ENCODE assay signal across 30 cellular contexts in genomic region chr1:234106032-234106431, GRCh38.
"Had no signal": no experiment of that assay in that cellular context is flagged by ENCODE, and none has a peak within 500 bp of the region (broad histone marks: within the 10 kb centered on the region; RNA-seq: fewer than 3 reads in every experiment).

No MANE protein-coding gene starts in this region.

- H3K27me3 ChIP-seq: ascending aorta, cardiac muscle cell, foreskin keratinocyte had no signal

- H3K9me3 ChIP-seq: ascending aorta, breast epithelium, gastrocnemius medialis had no signal

- H3K4me3 ChIP-seq: ascending aorta, breast epithelium, cardiac muscle cell, coronary artery, esophagus muscularis mucosa, gastrocnemius medialis, heart left ventricle had no signal

- H3K36me3 ChIP-seq: ascending aorta, breast epithelium, cardiac muscle cell, esophagus muscularis mucosa, gastrocnemius medialis, heart left ventricle had no signal

- DNase-seq: activated CD4-positive, alpha-beta memory T cell treated with anti-CD3 and anti-CD28 coated beads, Interleukin-2, amount 10 ng/mL, durations not matched to agents 7 days and 5 days; activated CD4-positive, alpha-beta T cell treated with anti-CD3 and anti-CD28 coated beads for 1 hour; activated CD4-positive, alpha-beta T cell treated with anti-CD3 and anti-CD28 coated beads for 4 hours; activated CD4-positive, alpha-beta T cell treated with anti-CD3 and anti-CD28 coated beads, Interleukin-2, amount 10 ng/mL, durations not matched to agents 7 days and 5 days; activated CD4-positive, alpha-beta T cell treated with anti-CD3 and anti-CD28 coated beads, Interleukin-2, amount 50 U/mL, for 4 hours; activated CD8-positive, alpha-beta memory T cell treated with anti-CD3 and anti-CD28 coated beads, Interleukin-2, amount 50 U/mL, for 48 hours; activated gamma-delta T cell; activated naive CD4-positive, alpha-beta T cell; activated naive CD4-positive, alpha-beta T cell treated with anti-CD3 and anti-CD28 coated beads, Interleukin-2, amount 10 ng/mL, durations not matched to agents 7 days and 5 days; activated naive CD8-positive, alpha-beta T cell treated with anti-CD3 and anti-CD28 coated beads, Interleukin-2, amount 10 ng/mL, durations not matched to agents 7 days and 5 days; activated T-cell treated with anti-CD3 and anti-CD28 coated beads for 4 hours; activated T-cell treated with anti-CD3 and anti-CD28 coated beads, Interleukin-2, amount 50 U/mL, for 24 hours; activated T-cell treated with anti-CD3 and anti-CD28 coated beads, Interleukin-2, amount 50 U/mL, for 72 hours; central memory CD4-positive, alpha-beta T cell; cerebellar nuclear complex; dermis blood vessel endothelial cell; effector CD4-positive, alpha-beta T cell; effector memory CD8-positive, alpha-beta T cell; erythroblast; foreskin keratinocyte; gastrocnemius medialis; glutamatergic neuron; heart left ventricle had no signal

- ATAC-seq: activated naive CD4-positive, alpha-beta T cell treated with anti-CD3 and anti-CD28 coated beads, Interleukin-2, amount 50 U/mL, for 72 hours; activated T-cell treated with anti-CD3 and anti-CD28 coated beads, Interleukin-2, amount 50 U/mL, for 72 hours; effector memory CD8-positive, alpha-beta T cell; foreskin keratinocyte; gastrocnemius medialis; heart left ventricle; WTC11 had no signal

- H3K27ac ChIP-seq: ascending aorta, breast epithelium, cardiac muscle cell, coronary artery, esophagus muscularis mucosa, foreskin keratinocyte, gastrocnemius medialis, heart left ventricle had no signal

- H3K4me1 ChIP-seq: ascending aorta, breast epithelium, esophagus muscularis mucosa, gastrocnemius medialis had no signal
